1 cellular context compared by ENCODE assay signal in the genomic region with DNA sequence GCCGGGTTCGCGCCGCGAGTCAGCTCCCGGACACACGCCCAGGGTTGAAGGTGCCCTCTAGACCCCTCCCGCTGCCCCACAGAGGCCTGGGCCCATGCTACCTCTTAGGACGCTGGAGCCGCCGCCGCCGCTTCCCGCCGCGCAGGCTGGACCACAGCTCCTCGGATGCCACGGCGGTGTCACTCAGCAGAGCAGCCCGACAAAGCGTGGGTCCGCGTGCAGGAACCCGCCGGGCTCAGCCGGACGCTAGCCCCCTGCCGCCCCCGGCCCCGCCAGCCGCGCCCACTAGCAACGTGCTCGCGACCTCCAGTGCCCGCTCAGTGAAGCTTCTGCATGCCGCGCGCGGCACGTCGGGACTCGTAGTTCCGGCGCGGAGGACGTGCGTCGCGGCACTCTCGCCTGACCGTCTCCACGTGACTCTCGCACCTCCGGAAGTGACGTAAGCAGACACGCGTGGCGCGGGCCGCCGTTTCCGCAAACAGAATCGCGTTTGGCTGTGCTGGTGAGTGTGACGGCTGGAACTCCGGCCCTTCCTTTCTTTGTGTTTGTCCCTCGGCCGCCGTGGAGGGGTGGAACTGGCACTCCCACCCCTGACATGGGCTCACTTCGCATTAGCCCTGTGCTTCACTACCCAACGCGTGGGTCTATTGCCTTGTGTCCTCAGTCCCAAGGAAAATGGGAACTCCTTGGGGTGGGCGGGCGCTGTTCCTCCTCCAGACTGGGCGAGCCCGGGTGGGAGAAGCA.
TF ChIP-seq lines count a peak whose summit lies in the region.

Gene FAM210A (minus strand): TSS at position 331 of the 744 bp plus-strand sequence. CDS start 44,481 bp downstream, outside the sequence.
Gene RNMT (plus strand): TSS at position 446 of the 744 bp plus-strand sequence. CDS start 4,845 bp downstream, outside the sequence.

TF ChIP-seq in HepG2, 621 proteins besides CTCF, POLR2A, EP300 and RAD21 (continued from another document and continues in another):
- TF ChIP-seq NR0B2 (CRISPR knock-in tag; IDR thresholded peaks at IDR 0.05) (peak; percentile 95; the same call in 1 of the 2 replicates), HOXA3 (CRISPR knock-in tag; IDR thresholded peaks at IDR 0.05) (peak; percentile 99), RFX3 (CRISPR knock-in tag; IDR thresholded peaks at IDR 0.05) (no peak), TARDBP (CRISPR knock-in tag; IDR thresholded peaks at IDR 0.05) (peak; percentile 97), ZNF891 (CRISPR knock-in tag; IDR thresholded peaks at IDR 0.05) (peak; percentile 87; the same call in 1 of the 2 replicates), ZNF30 (CRISPR knock-in tag; IDR thresholded peaks at IDR 0.05) (no peak), CHD2 (IDR thresholded peaks at IDR 0.05; ENCODE audit: low read depth, low read length) (peak; percentile 75), GZF1 (CRISPR knock-in tag; IDR thresholded peaks at IDR 0.05) (peak; percentile 13; the same call in 1 of the 2 replicates), MXD1 (CRISPR knock-in tag; IDR thresholded peaks at IDR 0.05) (peak; percentile 98), ZNF780A (CRISPR knock-in tag; IDR thresholded peaks at IDR 0.05) (no peak; the same call in 1 of the 2 replicates), ZNF547 (CRISPR knock-in tag; IDR thresholded peaks at IDR 0.05) (peak; percentile 52), ZNF749 (CRISPR knock-in tag; IDR thresholded peaks at IDR 0.05; ENCODE audit: borderline replicate concordance) (peak; percentile 80), ZBTB43 (CRISPR knock-in tag; conservative IDR thresholded peaks at IDR 0.05) (0 out of 2 replicates have a peak, but pooled peaks have one; percentile 42), ZNF691 (CRISPR knock-in tag; IDR thresholded peaks at IDR 0.05; ENCODE audit: borderline replicate concordance, low read depth) (no peak; the same call in 1 of the 2 replicates), ZSCAN31 (CRISPR knock-in tag; IDR thresholded peaks at IDR 0.05; ENCODE audit: low read depth) (peak; percentile 94), ZNF451 (CRISPR knock-in tag; IDR thresholded peaks at IDR 0.05) (peak; percentile 98), TBP (CRISPR knock-in tag; IDR thresholded peaks at IDR 0.05) (no peak), ZNF350 (CRISPR knock-in tag; IDR thresholded peaks at IDR 0.05; ENCODE audit: borderline replicate concordance, low read depth) (peak; percentile 76; the same call in 1 of the 2 replicates), CBX5 (CRISPR knock-in tag; IDR thresholded peaks at IDR 0.05; ENCODE audit: borderline replicate concordance) (peak; percentile 92; the same call in 1 of the 2 replicates), ZNF850 (CRISPR knock-in tag; conservative IDR thresholded peaks at IDR 0.05) (no peak), ZNF543 (CRISPR knock-in tag; IDR thresholded peaks at IDR 0.05) (peak; percentile 84), ZNF501 (CRISPR knock-in tag; IDR thresholded peaks at IDR 0.05) (peak; percentile 91), KAT8 (CRISPR knock-in tag; IDR thresholded peaks at IDR 0.05) (peak; percentile 95), ZBTB8A (CRISPR knock-in tag; IDR thresholded peaks at IDR 0.05; ENCODE audit: borderline replicate concordance, low read depth) (no peak), ZZZ3 (CRISPR knock-in tag; IDR thresholded peaks at IDR 0.05; ENCODE audit: borderline replicate concordance) (peak; percentile 88; the same call in 1 of the 2 replicates), ZNF101 (CRISPR knock-in tag; IDR thresholded peaks at IDR 0.05; ENCODE audit: borderline replicate concordance, low read depth) (no peak), ZNF253 (CRISPR knock-in tag; IDR thresholded peaks at IDR 0.05; ENCODE audit: borderline replicate concordance) (0 out of 2 replicates have a peak, but pooled peaks have one; percentile 18), ZNF136 (CRISPR knock-in tag; IDR thresholded peaks at IDR 0.05; ENCODE audit: low read depth) (no peak), MZF1 (CRISPR knock-in tag; IDR thresholded peaks at IDR 0.05; ENCODE audit: borderline replicate concordance) (no peak), ZNF335 (CRISPR knock-in tag; IDR thresholded peaks at IDR 0.05) (peak; percentile 67; the same call in 1 of the 2 replicates), ZNF251 (CRISPR knock-in tag; IDR thresholded peaks at IDR 0.05) (no peak), ZNF800 (CRISPR knock-in tag; IDR thresholded peaks at IDR 0.05) (peak; percentile 44; the same call in 1 of the 2 replicates), ZNF589 (CRISPR knock-in tag; conservative IDR thresholded peaks at IDR 0.05) (peak; percentile 57), MTF2 (CRISPR knock-in tag; IDR thresholded peaks at IDR 0.05; ENCODE audit: borderline replicate concordance) (no peak; the same call in 1 of the 2 replicates), MTF1 (CRISPR knock-in tag; IDR thresholded peaks at IDR 0.05) (no peak; the same call in 1 of the 2 replicates), TMF1 (CRISPR knock-in tag; IDR thresholded peaks at IDR 0.05; ENCODE audit: low read depth) (peak; percentile 91), ZNF816 (CRISPR knock-in tag; IDR thresholded peaks at IDR 0.05; ENCODE audit: borderline replicate concordance) (peak; percentile 89), TSC22D2 (CRISPR knock-in tag; IDR thresholded peaks at IDR 0.05; ENCODE audit: borderline replicate concordance) (no peak)
- TF ChIP-seq, protein P1, sequence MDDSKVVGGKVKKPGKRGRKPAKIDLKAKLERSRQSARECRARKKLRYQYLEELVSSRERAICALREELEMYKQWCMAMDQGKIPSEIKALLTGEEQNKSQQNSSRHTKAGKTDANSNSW (CRISPR knock-in tag; IDR thresholded peaks at IDR 0.05; ENCODE audit: borderline replicate concordance), result no peak
- TF ChIP-seq, protein P2, sequence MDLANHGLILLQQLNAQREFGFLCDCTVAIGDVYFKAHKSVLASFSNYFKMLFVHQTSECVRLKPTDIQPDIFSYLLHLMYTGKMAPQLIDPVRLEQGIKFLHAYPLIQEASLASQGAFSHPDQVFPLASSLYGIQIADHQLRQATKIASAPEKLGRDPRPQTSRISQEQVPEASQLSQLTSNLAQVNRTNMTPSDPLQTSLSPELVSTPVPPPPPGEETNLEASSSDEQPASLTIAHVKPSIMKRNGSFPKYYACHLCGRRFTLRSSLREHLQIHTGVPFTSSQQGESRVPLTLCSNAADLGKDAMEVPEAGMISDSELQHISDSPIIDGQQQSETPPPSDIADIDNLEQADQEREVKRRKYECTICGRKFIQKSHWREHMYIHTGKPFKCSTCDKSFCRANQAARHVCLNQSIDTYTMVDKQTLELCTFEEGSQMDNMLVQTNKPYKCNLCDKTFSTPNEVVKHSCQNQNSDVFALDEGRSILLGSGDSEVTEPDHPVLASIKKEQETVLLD (CRISPR knock-in tag; IDR thresholded peaks at IDR 0.05; ENCODE audit: low read depth), result 0 out of 2 replicates have a peak, but pooled peaks have one; percentile 53
- TF ChIP-seq, protein P3, sequence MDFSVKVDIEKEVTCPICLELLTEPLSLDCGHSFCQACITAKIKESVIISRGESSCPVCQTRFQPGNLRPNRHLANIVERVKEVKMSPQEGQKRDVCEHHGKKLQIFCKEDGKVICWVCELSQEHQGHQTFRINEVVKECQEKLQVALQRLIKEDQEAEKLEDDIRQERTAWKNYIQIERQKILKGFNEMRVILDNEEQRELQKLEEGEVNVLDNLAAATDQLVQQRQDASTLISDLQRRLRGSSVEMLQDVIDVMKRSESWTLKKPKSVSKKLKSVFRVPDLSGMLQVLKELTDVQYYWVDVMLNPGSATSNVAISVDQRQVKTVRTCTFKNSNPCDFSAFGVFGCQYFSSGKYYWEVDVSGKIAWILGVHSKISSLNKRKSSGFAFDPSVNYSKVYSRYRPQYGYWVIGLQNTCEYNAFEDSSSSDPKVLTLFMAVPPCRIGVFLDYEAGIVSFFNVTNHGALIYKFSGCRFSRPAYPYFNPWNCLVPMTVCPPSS (IDR thresholded peaks at IDR 0.05), result no peak
- TF ChIP-seq, protein P4, sequence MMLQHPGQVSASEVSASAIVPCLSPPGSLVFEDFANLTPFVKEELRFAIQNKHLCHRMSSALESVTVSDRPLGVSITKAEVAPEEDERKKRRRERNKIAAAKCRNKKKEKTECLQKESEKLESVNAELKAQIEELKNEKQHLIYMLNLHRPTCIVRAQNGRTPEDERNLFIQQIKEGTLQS (CRISPR knock-in tag; IDR thresholded peaks at IDR 0.05), result no peak
- TF ChIP-seq, protein P5, sequence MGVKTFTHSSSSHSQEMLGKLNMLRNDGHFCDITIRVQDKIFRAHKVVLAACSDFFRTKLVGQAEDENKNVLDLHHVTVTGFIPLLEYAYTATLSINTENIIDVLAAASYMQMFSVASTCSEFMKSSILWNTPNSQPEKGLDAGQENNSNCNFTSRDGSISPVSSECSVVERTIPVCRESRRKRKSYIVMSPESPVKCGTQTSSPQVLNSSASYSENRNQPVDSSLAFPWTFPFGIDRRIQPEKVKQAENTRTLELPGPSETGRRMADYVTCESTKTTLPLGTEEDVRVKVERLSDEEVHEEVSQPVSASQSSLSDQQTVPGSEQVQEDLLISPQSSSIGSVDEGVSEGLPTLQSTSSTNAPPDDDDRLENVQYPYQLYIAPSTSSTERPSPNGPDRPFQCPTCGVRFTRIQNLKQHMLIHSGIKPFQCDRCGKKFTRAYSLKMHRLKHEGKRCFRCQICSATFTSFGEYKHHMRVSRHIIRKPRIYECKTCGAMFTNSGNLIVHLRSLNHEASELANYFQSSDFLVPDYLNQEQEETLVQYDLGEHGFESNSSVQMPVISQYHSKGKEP (CRISPR knock-in tag; IDR thresholded peaks at IDR 0.05), result no peak; the same call in 1 of the 2 replicates
- TF ChIP-seq, protein P6, sequence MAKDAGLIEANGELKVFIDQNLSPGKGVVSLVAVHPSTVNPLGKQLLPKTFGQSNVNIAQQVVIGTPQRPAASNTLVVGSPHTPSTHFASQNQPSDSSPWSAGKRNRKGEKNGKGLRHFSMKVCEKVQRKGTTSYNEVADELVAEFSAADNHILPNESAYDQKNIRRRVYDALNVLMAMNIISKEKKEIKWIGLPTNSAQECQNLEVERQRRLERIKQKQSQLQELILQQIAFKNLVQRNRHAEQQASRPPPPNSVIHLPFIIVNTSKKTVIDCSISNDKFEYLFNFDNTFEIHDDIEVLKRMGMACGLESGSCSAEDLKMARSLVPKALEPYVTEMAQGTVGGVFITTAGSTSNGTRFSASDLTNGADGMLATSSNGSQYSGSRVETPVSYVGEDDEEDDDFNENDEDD (CRISPR knock-in tag; IDR thresholded peaks at IDR 0.05; ENCODE audit: borderline replicate concordance), result peak; percentile 94
- TF ChIP-seq, protein P7, sequence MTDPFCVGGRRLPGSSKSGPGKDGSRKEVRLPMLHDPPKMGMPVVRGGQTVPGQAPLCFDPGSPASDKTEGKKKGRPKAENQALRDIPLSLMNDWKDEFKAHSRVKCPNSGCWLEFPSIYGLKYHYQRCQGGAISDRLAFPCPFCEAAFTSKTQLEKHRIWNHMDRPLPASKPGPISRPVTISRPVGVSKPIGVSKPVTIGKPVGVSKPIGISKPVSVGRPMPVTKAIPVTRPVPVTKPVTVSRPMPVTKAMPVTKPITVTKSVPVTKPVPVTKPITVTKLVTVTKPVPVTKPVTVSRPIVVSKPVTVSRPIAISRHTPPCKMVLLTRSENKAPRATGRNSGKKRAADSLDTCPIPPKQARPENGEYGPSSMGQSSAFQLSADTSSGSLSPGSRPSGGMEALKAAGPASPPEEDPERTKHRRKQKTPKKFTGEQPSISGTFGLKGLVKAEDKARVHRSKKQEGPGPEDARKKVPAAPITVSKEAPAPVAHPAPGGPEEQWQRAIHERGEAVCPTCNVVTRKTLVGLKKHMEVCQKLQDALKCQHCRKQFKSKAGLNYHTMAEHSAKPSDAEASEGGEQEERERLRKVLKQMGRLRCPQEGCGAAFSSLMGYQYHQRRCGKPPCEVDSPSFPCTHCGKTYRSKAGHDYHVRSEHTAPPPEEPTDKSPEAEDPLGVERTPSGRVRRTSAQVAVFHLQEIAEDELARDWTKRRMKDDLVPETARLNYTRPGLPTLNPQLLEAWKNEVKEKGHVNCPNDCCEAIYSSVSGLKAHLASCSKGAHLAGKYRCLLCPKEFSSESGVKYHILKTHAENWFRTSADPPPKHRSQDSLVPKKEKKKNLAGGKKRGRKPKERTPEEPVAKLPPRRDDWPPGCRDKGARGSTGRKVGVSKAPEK (CRISPR knock-in tag; IDR thresholded peaks at IDR 0.05; ENCODE audit: borderline replicate concordance), result no peak
